30 cellular contexts compared by ENCODE assay signal in genomic region chr9:36426348-36426747, GRCh38.
"Had no signal": no experiment of that assay in that cellular context is flagged by ENCODE, and none has a peak within 500 bp of the region (broad histone marks: within the 10 kb centered on the region; RNA-seq: fewer than 3 reads in every experiment).

No MANE protein-coding gene starts in this region.

- H3K27me3 ChIP-seq: ascending aorta, cardiac muscle cell, colonic mucosa, SJCRH30 had no signal

- H3K27ac ChIP-seq: ascending aorta, cardiac muscle cell, colonic mucosa, SJCRH30, SK-N-MC, VCaP had no signal

- H3K4me1 ChIP-seq: ascending aorta, colonic mucosa, SJCRH30 had no signal

- H3K4me3 ChIP-seq: ascending aorta, cardiac muscle cell, colonic mucosa, SJCRH30, SK-N-MC had no signal

- H3K9me3 ChIP-seq: ascending aorta, colonic mucosa, SJCRH30 had no signal

- DNase-seq: activated B cell treated with CpG ODN at 0.5 μM for 24 hours; activated CD4-positive, alpha-beta T cell treated with anti-CD3 and anti-CD28 coated beads for 4 hours; activated CD4-positive, alpha-beta T cell treated with anti-CD3 and anti-CD28 coated beads, Interleukin-2, amount 50 U/mL, for 1 hour; activated CD4-positive, CD25-positive, alpha-beta regulatory T cell treated with anti-CD3 and anti-CD28 coated beads, Interleukin-2, amount 50 U/mL, for 72 hours; activated CD8-positive, alpha-beta T cell treated with anti-CD3 and anti-CD28 coated beads for 36 hours; activated gamma-delta T cell treated with Interleukin-2 at 50 U/mL for 16 hours; activated naive CD4-positive, alpha-beta T cell treated with anti-CD3 and anti-CD28 coated beads for 36 hours; activated T-cell treated with anti-CD3 and anti-CD28 coated beads, Interleukin-2, amount 50 U/mL, for 24 hours; amygdala; colonic mucosa; Kasumi-1; MM.1S; MV-4-11; NCI-H1092; NCI-H1436 treated with DMSO at 0.1 percent for 48 hours; NCI-H1694 treated with DMSO at 0.1 percent for 48 hours; NCI-H2029; NCI-H345; NCI-H524 treated with DMSO at 0.1 percent for 48 hours; SHP77; SJCRH30; T-cell; T-helper 2 cell; T-helper 9 cell had no signal

- H3K36me3 ChIP-seq: cardiac muscle cell had no signal

- ATAC-seq: activated CD8-positive, alpha-beta T cell treated with anti-CD3 and anti-CD28 coated beads for 36 hours; activated naive CD4-positive, alpha-beta T cell treated with anti-CD3 and anti-CD28 coated beads, Interleukin-2, amount 50 U/mL, for 72 hours; Panc1; T-cell had no signal
